ENCODE assay signal across 8 cellular contexts in genomic region chr9:6215562-6215961, GRCh38. TPM values are rescaled to one million over a fixed set of nuclear protein-coding genes. Genes with fewer than 3 reads are reported as not detected.
DNase-seq lines count a peak whose midpoint lies in the region; ATAC-seq and TF ChIP-seq lines count a peak whose summit lies in the region.

A gene with protein sequence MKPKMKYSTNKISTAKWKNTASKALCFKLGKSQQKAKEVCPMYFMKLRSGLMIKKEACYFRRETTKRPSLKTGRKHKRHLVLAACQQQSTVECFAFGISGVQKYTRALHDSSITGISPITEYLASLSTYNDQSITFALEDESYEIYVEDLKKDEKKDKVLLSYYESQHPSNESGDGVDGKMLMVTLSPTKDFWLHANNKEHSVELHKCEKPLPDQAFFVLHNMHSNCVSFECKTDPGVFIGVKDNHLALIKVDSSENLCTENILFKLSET (plus strand): TSS chr9:6215807. CDS start chr9:6241695, 25,888 bp downstream.

- CTCF ChIA-PET in T-cell (lab: Charles Lee) = no interaction called here

- WGBS in urinary bladder = 10% methylated on average over 3 of the region's 3 CpGs

- H3K27ac Mint-ChIP-seq in CD14-positive monocyte (peak within 1 kb of the TSS in 1 of 7 donors; percentile 47), T-cell (no peak within 1 kb of the TSS)

- H3K4me1 Mint-ChIP-seq in CD14-positive monocyte (no peaks in the 10 kb centered on the region), T-cell (no peaks in the 10 kb centered on the region)

- H3K36me3 ChIP-seq in urinary bladder (ENCODE audit: insufficient read depth) = no peaks in the 10 kb centered on the region

- ATAC-seq in omental fat pad (ENCODE audit: low FRiP score) (no peak), T-cell (replicated peaks in 1 of 4) (no peak), GM21360 (IDR thresholded peaks at IDR 0.05; ENCODE audit: unreplicated experiment) (no peak)

- peaks cover 4 to 7% (median 7%) of the 10 kb centered on the region in 3 donors for H3K27me3 Mint-ChIP-seq in CD14-positive monocyte (ENCODE audit: low read depth in 3 of 3)
- H3K27me3 Mint-ChIP-seq in T-cell = peaks cover 27 to 31% of the 10 kb centered on the region in 2 donors

- H3K36me3 Mint-ChIP-seq in CD14-positive monocyte (no peaks in the 10 kb centered on the region), T-cell (no peaks in the 10 kb centered on the region)

- DNase-seq in NCI-H82 (lab: John Stamatoyannopoulos, UW) (peak; percentile 35), NCI-H82 treated with DMSO at 0.1 percent for 48 hours (lab: John Stamatoyannopoulos, UW; ENCODE audit: unreplicated experiment) (no peak), fibroblast of villous mesenchyme (ENCODE audit: low read depth) (peak; percentile 78), omental fat pad (ENCODE audit: low spot score) (no peak), CD14-positive monocyte (ENCODE audit: low spot score) (no peak), T-cell (no peak)

- no peaks in the 10 kb centered on the region for H3K4me1 ChIP-seq in urinary bladder (ENCODE audit: insufficient read depth)

- no peak for TF ChIP-seq CTCF in fibroblast of villous mesenchyme (IDR thresholded peaks at IDR 0.05; ENCODE audit: insufficient read depth, low read depth, low read length)
- no peak for TF ChIP-seq CTCF in omental fat pad (IDR thresholded peaks at IDR 0.05)
- no peak for TF ChIP-seq CTCF in CD14-positive monocyte (IDR thresholded peaks at IDR 0.05)

- H3K9me3 Mint-ChIP-seq in CD14-positive monocyte (peaks cover 0 to 9% (median 2%) of the 10 kb centered on the region in 7 donors), T-cell (peaks cover 0 to 13% (median 7%) of the 10 kb centered on the region in 3 donors)

- intact Hi-C loops in CD14-positive monocyte (cut with micrococcal nuclease) = loop anchor here in 1 of 2 donors (10.0 kb wide), 1 partner anchor 931 kb away; no protein-coding TSS in a partner anchor

- POLR2A ChIA-PET in T-cell (lab: Charles Lee) = no interaction called here

- no peak within 1 kb of the TSS for H3K27ac ChIP-seq in urinary bladder (ENCODE audit: low read depth)

- H3K4me3 Mint-ChIP-seq in CD14-positive monocyte = no peak within 1 kb of the TSS
- H3K4me3 Mint-ChIP-seq in T-cell = no peak within 1 kb of the TSS

- H3K4me3 ChIP-seq in fibroblast of villous mesenchyme (ENCODE audit: low read depth, low read length) = no peak within 1 kb of the TSS
- no peak within 1 kb of the TSS for H3K4me3 ChIP-seq in urinary bladder (ENCODE audit: low read depth, low read length)

RNA-seq across cellular contexts. Expression of the gene that starts here (rescaled TPM):
- total RNA-seq in fibroblast of villous mesenchyme (1.3 and 7.3 TPM in 2 replicates), omental fat pad (10 to 100 TPM; 22.0 to 60.2 (median 38.0) TPM), urinary bladder (123 TPM), T-cell (under 1 TPM in 1 of 5 donors, not detected in 4; 0.22 TPM)
- polyA plus RNA-seq in urinary bladder (45.0 TPM), CD14-positive monocyte (not detected)

Comparison
In these comparisons a context has a peak if more than half of its experiments do, and no peak if none do; other contexts are left out.
1. RNA of the gene that starts here (polyA plus RNA-seq): 45.0 TPM in urinary bladder (single experiment); not detected in CD14-positive monocyte; every median in the first group is over 10 times any median in the second.
2. DNase-seq: peak in NCI-H82 (single experiment) and fibroblast of villous mesenchyme (single experiment); none in NCI-H82 treated with DMSO at 0.1 percent for 48 hours (single experiment), omental fat pad (single experiment), CD14-positive monocyte (single experiment) and T-cell (0 of 34).